In genomic region chr6:1388927-1389790, GRCh38 we compare ENCODE assay signal across 10 cellular contexts. TPM values are rescaled to one million over a fixed set of nuclear protein-coding genes. Genes with fewer than 3 reads are reported as not detected.
DNase-seq lines count a peak whose midpoint lies in the region; ATAC-seq, FAIRE-seq and TF ChIP-seq lines count a peak whose summit lies in the region.
"Had no signal": no experiment of that assay in that cellular context is flagged by ENCODE, and none has a peak within 500 bp of the region (broad histone marks: within the 10 kb centered on the region; RNA-seq: fewer than 3 reads in every experiment).

Gene FOXF2 (plus strand): TSS chr6:1389576. CDS start chr6:1389948, 372 bp downstream.

- 36% methylated on average over 14 of the region's 84 CpGs for WGBS in A549 (ENCODE audit: missing lambda C conversion rate)

- peaks cover 11% of the 10 kb centered on the region; the same call in 1 of the 3 replicates for H3K4me1 ChIP-seq in A549

- DNase-seq in A549 (ENCODE audit: low read depth in 1 of 2, low spot score in 1 of 2) (peak; percentile 16 to 22), HEK293T (ENCODE audit: extremely low spot score) (peak; percentile 69), mesothelial cell of epicardium (ENCODE audit: low spot score in 2 of 2, unreplicated experiment in 2 of 2) (no peak), DMS79 (lab: John Stamatoyannopoulos, UW) (no peak), UCSD-AML1 (lab: John Stamatoyannopoulos, UW; ENCODE audit: unreplicated experiment) (no peak), superior temporal gyrus (ENCODE audit: extremely low spot score) (no peak), RKO (ENCODE audit: low spot score) (no peak)
- DNase-seq in central memory CD8-positive, alpha-beta T cell (ENCODE audit: low spot score in 2 of 2), result no peak

- POLR2A ChIA-PET in A549 (lab: Yijun Ruan, JAX), result interaction anchor here (1.0 kb wide), 1 partner anchor 88 kb away, joined by 5 read pairs; no protein-coding TSS in a partner anchor
- POLR2A ChIA-PET in HEK293T (lab: Yijun Ruan, JAX), result interaction anchor here (0.8 to 1.1 kb wide), 2 partner anchors 16 to 77 kb away, joined by 3 read pairs; partner anchors contain the start of gene FOXQ1

- H3K4me2 ChIP-seq in A549, result peak within 1 kb of the TSS; percentile 88

- TF ChIP-seq CTCF in A549 (IDR thresholded peaks at IDR 0.05) (no peak), mesothelial cell of epicardium (IDR thresholded peaks at IDR 0.05; ENCODE audit: unreplicated experiment) (no peak)

- no peaks in the 10 kb centered on the region for H3K9me3 ChIP-seq in A549

- H3K27ac ChIP-seq in A549, result peak within 1 kb of the TSS; percentile 92 to 93

- H3K27ac Mint-ChIP-seq in central memory CD8-positive, alpha-beta T cell (ENCODE audit: low read depth), result no peak within 1 kb of the TSS
- peak within 1 kb of the TSS; percentile 30 for H3K27ac Mint-ChIP-seq in mesothelial cell of epicardium

- FAIRE-seq in A549 (lab: Jason Lieb, UNC), result no peak
- FAIRE-seq: GM18507 had no signal

- peak; percentile 48 to 65 for ATAC-seq in A549
- ATAC-seq in central memory CD8-positive, alpha-beta T cell (replicated peaks; ENCODE audit: extremely low read depth, poor library complexity, severe bottlenecking), result no peak

- peaks cover 1% of the 10 kb centered on the region for H3K36me3 Mint-ChIP-seq in central memory CD8-positive, alpha-beta T cell (ENCODE audit: insufficient read depth)
- no peaks in the 10 kb centered on the region for H3K36me3 Mint-ChIP-seq in mesothelial cell of epicardium

- TF ChIP-seq POLR2A in A549 (IDR thresholded peaks at IDR 0.05; ENCODE audit: low read length), result no peak

- TF ChIP-seq RAD21 in A549 (conservative IDR thresholded peaks at IDR 0.05 in 1 of 2, IDR thresholded peaks at IDR 0.05 in 1 of 2), result no peak

- no peak for TF ChIP-seq EP300 in A549 (IDR thresholded peaks at IDR 0.05)

- H3K27me3 Mint-ChIP-seq in central memory CD8-positive, alpha-beta T cell, result peaks cover 77% of the 10 kb centered on the region
- H3K27me3 Mint-ChIP-seq in mesothelial cell of epicardium (ENCODE audit: low read depth), result peaks cover 88% of the 10 kb centered on the region

- peaks cover 22% of the 10 kb centered on the region for H3K4me1 Mint-ChIP-seq in central memory CD8-positive, alpha-beta T cell
- H3K4me1 Mint-ChIP-seq in mesothelial cell of epicardium, result peaks cover 12% of the 10 kb centered on the region

- CTCF ChIA-PET in A549 (lab: Yijun Ruan, JAX), result interaction anchor here (0.6 to 2.4 kb wide), 3 partner anchors 34 to 667 kb away, joined by 3 to 16 read pairs (median 3); no protein-coding TSS in a partner anchor
- CTCF ChIA-PET in HEK293T (lab: Yijun Ruan, JAX), result interaction anchor here (0.8 kb wide), 1 partner anchor 36 kb away, joined by 4 read pairs; no protein-coding TSS in a partner anchor

- H3K4me3 Mint-ChIP-seq in central memory CD8-positive, alpha-beta T cell, result peak within 1 kb of the TSS; percentile 72
- H3K4me3 Mint-ChIP-seq in mesothelial cell of epicardium, result peak within 1 kb of the TSS; percentile 65

- peak within 1 kb of the TSS; percentile 85 for H3K4me3 ChIP-seq in A549

- H3K9me3 Mint-ChIP-seq in central memory CD8-positive, alpha-beta T cell, result no peaks in the 10 kb centered on the region
- H3K9me3 Mint-ChIP-seq in mesothelial cell of epicardium, result no peaks in the 10 kb centered on the region

TF ChIP-seq in A549, 52 proteins besides CTCF, POLR2A, EP300 and RAD21:
- TF ChIP-seq KDM1A (IDR thresholded peaks at IDR 0.05; ENCODE audit: low read depth), result no peak
- no peak for TF ChIP-seq KDM5A (IDR thresholded peaks at IDR 0.05)
- no peak for TF ChIP-seq TFCP2L1 (CRISPR knock-in tag; IDR thresholded peaks at IDR 0.05)
- TF ChIP-seq CEBPB (IDR thresholded peaks at IDR 0.05), result peak; percentile 47 to 77; a peak in 2 of 4 replicates
- TF ChIP-seq RNF2 (IDR thresholded peaks at IDR 0.05; ENCODE audit: borderline replicate concordance, low read depth), result no peak
- TF ChIP-seq TP53 (CRISPR knock-in tag; IDR thresholded peaks at IDR 0.05), result no peak
- no peak for TF ChIP-seq BCL3 (IDR thresholded peaks at IDR 0.05)
- no peak for TF ChIP-seq CBX8 (IDR thresholded peaks at IDR 0.05)
- TF ChIP-seq CBX2 (IDR thresholded peaks at IDR 0.05; ENCODE audit: borderline replicate concordance, low read depth), result no peak
- no peak for TF ChIP-seq SREBF2 (IDR thresholded peaks at IDR 0.05)
- peak in 1 of 2 experiments; percentile 26; a peak in 1 of 5 replicates for TF ChIP-seq JUN (IDR thresholded peaks at IDR 0.05)
- no peak for TF ChIP-seq CHD2 (IDR thresholded peaks at IDR 0.05; ENCODE audit: low read length, partially characterized antibody)
- TF ChIP-seq FOSB (CRISPR knock-in tag; IDR thresholded peaks at IDR 0.05), result no peak
- TF ChIP-seq GATA3 (IDR thresholded peaks at IDR 0.05; ENCODE audit: borderline replicate concordance), result no peak
- TF ChIP-seq NPAS2 (CRISPR knock-in tag; IDR thresholded peaks at IDR 0.05; ENCODE audit: borderline replicate concordance), result no peak

TF ChIP-seq in HEK293T, 16 proteins besides CTCF, POLR2A, EP300 and RAD21:
- TF ChIP-seq SUZ12 (IDR thresholded peaks at IDR 0.05) (no peak), HDGF (IDR thresholded peaks at IDR 0.05; ENCODE audit: borderline replicate concordance) (no peak), TARDBP (IDR thresholded peaks at IDR 0.05) (no peak), ZNF384 (IDR thresholded peaks at IDR 0.05) (no peak), LEF1 (IDR thresholded peaks at IDR 0.05; ENCODE audit: borderline replicate concordance) (no peak), L3MBTL2 (conservative IDR thresholded peaks at IDR 0.05) (peak; percentile 34)

RNA-seq across cellular contexts. Expression of gene FOXF2, which starts in this region (rescaled TPM):
- polyA plus RNA-seq in A549 (2011; rRNA removed), result 6.6 and 8.3 TPM in 2 replicates
- 10.3 and 14.6 TPM in 2 replicates for polyA plus RNA-seq in A549 (2012; cell fraction: cytosol; rRNA removed)
- polyA plus RNA-seq in A549 (2012; cell fraction: nucleus; rRNA removed), result 7.1 and 10.1 TPM in 2 replicates
- polyA plus RNA-seq in A549 (2017; fragmentation: RNase III; extraction: RNeasy Plus Mini Kit Qiagen cat#74134 plus additional on column Dnase treatment), result 12.3 to 12.4 TPM (median 12.3 TPM) in 3 replicates
- 5.3 and 6.5 TPM in 2 replicates for polyA minus RNA-seq in A549 (2011; rRNA and poly(A)+ RNA removed)
- 0.13 to 0.27 TPM in 2 of 3 replicates, not detected in the other for total RNA-seq in mesothelial cell of epicardium
- total RNA-seq: activated CD8-positive, alpha-beta memory T cell treated with anti-CD3 and anti-CD28 coated beads for 36 hours had no signal

Comparison
In these comparisons a context has a peak if more than half of its experiments do, and no peak if none do; other contexts are left out.
1. DNase-seq: peak in A549 (2 of 2) and HEK293T (single experiment); none in central memory CD8-positive, alpha-beta T cell (0 of 2), mesothelial cell of epicardium (0 of 2), DMS79 (single experiment), UCSD-AML1 (single experiment), superior temporal gyrus (single experiment) and RKO (single experiment).